Comparison of ENCODE assay signal across 12 cellular contexts in genomic region chr5:68884893-68885292, GRCh38.
DNase-seq lines count a peak whose midpoint lies in the region; ATAC-seq and TF ChIP-seq lines count a peak whose summit lies in the region.
"Had no signal": no experiment of that assay in that cellular context is flagged by ENCODE, and none has a peak within 500 bp of the region (broad histone marks: within the 10 kb centered on the region; RNA-seq: fewer than 3 reads in every experiment).

No MANE protein-coding gene starts in this region.

- in situ Hi-C loops in transverse colon (cut with MboI; ENCODE audit: low pct_ligation_motif_present in 1 of 4, low pct_unique_long_range_greater_than_20kb in 1 of 4, low sequenced_read_pairs in 3 of 4) = no loop called here

- CTCF ChIA-PET in MCF 10A (lab: Yijun Ruan, JAX) = interaction anchor here (0.6 to 1.4 kb wide), 5 partner anchors 12 to 85 kb away, joined by 3 to 5 read pairs (median 3); no protein-coding TSS in a partner anchor
- CTCF ChIA-PET in OCI-LY7 (lab: Charles Lee; ENCODE audit: unreplicated experiment) = no interaction called here

- TF ChIP-seq POLR2A in breast epithelium (IDR thresholded peaks at IDR 0.05) = no peak
- no peak for TF ChIP-seq POLR2A in transverse colon (IDR thresholded peaks at IDR 0.05)

- no peaks in the 10 kb centered on the region for H4K20me1 ChIP-seq in OCI-LY7 (ENCODE audit: insufficient read depth, low read length)

- H3K27ac ChIP-seq in breast epithelium = no peak overlapping the region
- no peak overlapping the region for H3K27ac ChIP-seq in OCI-LY7 (ENCODE audit: low read depth, low read length, poor library complexity, severe bottlenecking)
- H3K27ac ChIP-seq in transverse colon = no peak overlapping the region

- DNase-seq in MCF 10A (ENCODE audit: unreplicated experiment) = peak; percentile 22
- no peak for DNase-seq in breast epithelium (ENCODE audit: low spot score in 2 of 2)
- no peak for DNase-seq in OCI-LY7 (ENCODE audit: low spot score)
- peak; percentile 7 for DNase-seq in fibroblast of peridontal ligament (ENCODE audit: extremely low read depth)
- peak; percentile 73 for DNase-seq in superior temporal gyrus (ENCODE audit: extremely low spot score)
- no peak for DNase-seq in activated naive CD4-positive, alpha-beta T cell treated with anti-CD3 and anti-CD28 coated beads, Interleukin-2, amount 50 U/mL, for 72 hours (ENCODE audit: low spot score in 2 of 2)
- DNase-seq in transverse colon = no peak
- DNase-seq: HCEC 1CT, NCI-H187 had no signal

- H3K27me3 ChIP-seq in breast epithelium (no peaks in the 10 kb centered on the region), transverse colon (no peaks in the 10 kb centered on the region)

- no peaks in the 10 kb centered on the region for H3K9me2 ChIP-seq in OCI-LY7 (ENCODE audit: insufficient read depth, low read length)

- H3K36me3 ChIP-seq in breast epithelium = no peaks in the 10 kb centered on the region
- H3K36me3 ChIP-seq in OCI-LY7 (ENCODE audit: insufficient read depth, low read length) = no peaks in the 10 kb centered on the region
- H3K36me3 ChIP-seq in transverse colon = no peaks in the 10 kb centered on the region

- BruUV-seq in MCF 10A (replicated peaks; lab: Mats Ljungman, UMichigan) (no TSS peak), OCI-LY7 (replicated peaks; lab: Mats Ljungman, UMichigan) (no TSS peak)

- no peak for TF ChIP-seq EP300 in transverse colon (IDR thresholded peaks at IDR 0.05; ENCODE audit: low read depth)

- no peaks in the 10 kb centered on the region for H3K79me2 ChIP-seq in OCI-LY7 (ENCODE audit: insufficient read depth, low read depth, low read length)

- H3K27me3 Mint-ChIP-seq in MCF 10A (ENCODE audit: insufficient read depth, unreplicated experiment) = peaks cover 40% of the 10 kb centered on the region
- H3K27me3 Mint-ChIP-seq: activated CD4-positive, alpha-beta memory T cell treated with anti-CD3 and anti-CD28 coated beads for 36 hours; stimulated activated naive CD8-positive, alpha-beta T cell treated with anti-CD3 and anti-CD28 coated beads, Interleukin-15, Interleukin-2, amounts not matched to agents 100 ng/mL and 50 ng/mL, for 24 hours had no signal

- H3K4me2 ChIP-seq in OCI-LY7 (ENCODE audit: low read length) = no peak overlapping the region

- H3K36me3 Mint-ChIP-seq in MCF 10A (ENCODE audit: insufficient read depth, unreplicated experiment) = no peaks in the 10 kb centered on the region
- no peaks in the 10 kb centered on the region for H3K36me3 Mint-ChIP-seq in activated naive CD4-positive, alpha-beta T cell treated with anti-CD3 and anti-CD28 coated beads, Interleukin-2, amount 50 U/mL, for 72 hours
- H3K36me3 Mint-ChIP-seq: activated CD4-positive, alpha-beta memory T cell treated with anti-CD3 and anti-CD28 coated beads for 36 hours had no signal

- H3K4me3 ChIP-seq in breast epithelium = no peak overlapping the region
- H3K4me3 ChIP-seq in OCI-LY7 (ENCODE audit: low read depth, low read length, poor library complexity, severe bottlenecking) = no peak overlapping the region
- no peak overlapping the region for H3K4me3 ChIP-seq in transverse colon

- intact Hi-C loops in MCF 10A (cut with micrococcal nuclease) = no loop called here
- intact Hi-C loops in breast epithelium (cut with DNase I; ENCODE audit: low total_unique reads) = no loop called here
- intact Hi-C loops in OCI-LY7 (cut with micrococcal nuclease; ENCODE audit: unreplicated experiment) = no loop called here
- intact Hi-C loops in transverse colon (cut with DNase I; ENCODE audit: low total_unique reads) = no loop called here

- peak; percentile 29 for TF ChIP-seq CTCF in MCF 10A (IDR thresholded peaks at IDR 0.05; ENCODE audit: unreplicated experiment)
- peak in 1 of 3 donors; percentile 12 for TF ChIP-seq CTCF in breast epithelium (IDR thresholded peaks at IDR 0.05)
- peak; percentile 47 for TF ChIP-seq CTCF in OCI-LY7 (conservative IDR thresholded peaks at IDR 0.05; ENCODE audit: low read length)
- peak in 2 of 5 experiments; percentile 22 to 29 for TF ChIP-seq CTCF in transverse colon (IDR thresholded peaks at IDR 0.05)

- no peak for ATAC-seq in activated naive CD4-positive, alpha-beta T cell treated with anti-CD3 and anti-CD28 coated beads, Interleukin-2, amount 50 U/mL, for 72 hours
- ATAC-seq in GM18511 (IDR thresholded peaks at IDR 0.05; ENCODE audit: unreplicated experiment) = no peak

- no peaks in the 10 kb centered on the region for H3K4me1 ChIP-seq in breast epithelium
- no peaks in the 10 kb centered on the region for H3K4me1 ChIP-seq in OCI-LY7 (ENCODE audit: insufficient read depth, low read length, poor library complexity, severe bottlenecking)
- H3K4me1 ChIP-seq in transverse colon = no peaks in the 10 kb centered on the region

- no peak overlapping the region for H3K27ac Mint-ChIP-seq in MCF 10A (ENCODE audit: low read depth, unreplicated experiment)
- no peak overlapping the region for H3K27ac Mint-ChIP-seq in activated naive CD4-positive, alpha-beta T cell treated with anti-CD3 and anti-CD28 coated beads, Interleukin-2, amount 50 U/mL, for 72 hours
- H3K27ac Mint-ChIP-seq: activated CD4-positive, alpha-beta memory T cell treated with anti-CD3 and anti-CD28 coated beads for 36 hours; stimulated activated naive CD8-positive, alpha-beta T cell treated with anti-CD3 and anti-CD28 coated beads, Interleukin-15, Interleukin-2, amounts not matched to agents 100 ng/mL and 50 ng/mL, for 24 hours had no signal

- no peaks in the 10 kb centered on the region for H3K9me3 Mint-ChIP-seq in MCF 10A (ENCODE audit: unreplicated experiment)
- H3K9me3 Mint-ChIP-seq in activated naive CD4-positive, alpha-beta T cell treated with anti-CD3 and anti-CD28 coated beads, Interleukin-2, amount 50 U/mL, for 72 hours = peaks cover 0 to 4% of the 10 kb centered on the region in 2 donors
- H3K9me3 Mint-ChIP-seq: activated CD4-positive, alpha-beta memory T cell treated with anti-CD3 and anti-CD28 coated beads for 36 hours had no signal

- no peaks in the 10 kb centered on the region for H3K9me3 ChIP-seq in breast epithelium
- H3K9me3 ChIP-seq in OCI-LY7 (ENCODE audit: low read length) = no peaks in the 10 kb centered on the region
- H3K9me3 ChIP-seq in transverse colon = no peaks in the 10 kb centered on the region

- no peak overlapping the region for H3K4me3 Mint-ChIP-seq in MCF 10A (ENCODE audit: unreplicated experiment)
- H3K4me3 Mint-ChIP-seq: activated CD4-positive, alpha-beta memory T cell treated with anti-CD3 and anti-CD28 coated beads for 36 hours; stimulated activated naive CD8-positive, alpha-beta T cell treated with anti-CD3 and anti-CD28 coated beads, Interleukin-15, Interleukin-2, amounts not matched to agents 100 ng/mL and 50 ng/mL, for 24 hours had no signal

- POLR2A ChIA-PET in MCF 10A (lab: Yijun Ruan, JAX) (interaction anchor here (0.6 to 1.3 kb wide), 3 partner anchors 66 to 200 kb away, joined by 3 to 5 read pairs (median 3); no protein-coding TSS in a partner anchor), OCI-LY7 (lab: Charles Lee) (no interaction called here)

- no peak overlapping the region for H2AFZ ChIP-seq in OCI-LY7 (ENCODE audit: low read length)

- no peaks in the 10 kb centered on the region for H3K4me1 Mint-ChIP-seq in MCF 10A (ENCODE audit: insufficient read depth, unreplicated experiment)

Comparison
In these comparisons a context has a peak if more than half of its experiments do, and no peak if none do; other contexts are left out.
1. DNase-seq: peak in MCF 10A (single experiment), fibroblast of peridontal ligament (single experiment) and superior temporal gyrus (single experiment); none in breast epithelium (0 of 2), OCI-LY7 (single experiment), activated naive CD4-positive, alpha-beta T cell treated with anti-CD3 and anti-CD28 coated beads, Interleukin-2, amount 50 U/mL, for 72 hours (0 of 2) and transverse colon (single experiment).